In the genomic region with DNA sequence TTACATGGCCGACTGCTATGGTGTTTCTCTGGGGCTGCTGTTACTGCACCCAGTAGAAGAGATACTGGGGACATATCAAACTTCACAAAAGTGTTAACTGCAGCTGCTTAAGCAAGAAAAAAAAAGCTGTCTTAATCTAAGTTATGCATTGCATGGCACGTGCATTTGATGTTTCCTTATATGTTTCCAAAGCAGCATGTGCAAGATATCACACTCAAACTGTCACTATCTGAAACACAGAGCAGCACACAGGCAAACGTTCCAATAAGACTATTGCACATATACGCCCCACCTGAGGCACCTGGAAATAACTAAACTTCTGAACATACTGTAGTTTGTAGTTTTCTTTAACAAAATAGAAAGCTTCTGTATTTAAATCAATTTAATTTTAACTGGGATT, we compare ENCODE assay signal across 1 cellular context.
TF ChIP-seq lines count a peak whose summit lies in the region.

No MANE protein-coding gene starts in this region.

TF ChIP-seq in GM23338, 12 proteins besides CTCF, POLR2A, EP300 and RAD21:
- TF ChIP-seq, protein P1, sequence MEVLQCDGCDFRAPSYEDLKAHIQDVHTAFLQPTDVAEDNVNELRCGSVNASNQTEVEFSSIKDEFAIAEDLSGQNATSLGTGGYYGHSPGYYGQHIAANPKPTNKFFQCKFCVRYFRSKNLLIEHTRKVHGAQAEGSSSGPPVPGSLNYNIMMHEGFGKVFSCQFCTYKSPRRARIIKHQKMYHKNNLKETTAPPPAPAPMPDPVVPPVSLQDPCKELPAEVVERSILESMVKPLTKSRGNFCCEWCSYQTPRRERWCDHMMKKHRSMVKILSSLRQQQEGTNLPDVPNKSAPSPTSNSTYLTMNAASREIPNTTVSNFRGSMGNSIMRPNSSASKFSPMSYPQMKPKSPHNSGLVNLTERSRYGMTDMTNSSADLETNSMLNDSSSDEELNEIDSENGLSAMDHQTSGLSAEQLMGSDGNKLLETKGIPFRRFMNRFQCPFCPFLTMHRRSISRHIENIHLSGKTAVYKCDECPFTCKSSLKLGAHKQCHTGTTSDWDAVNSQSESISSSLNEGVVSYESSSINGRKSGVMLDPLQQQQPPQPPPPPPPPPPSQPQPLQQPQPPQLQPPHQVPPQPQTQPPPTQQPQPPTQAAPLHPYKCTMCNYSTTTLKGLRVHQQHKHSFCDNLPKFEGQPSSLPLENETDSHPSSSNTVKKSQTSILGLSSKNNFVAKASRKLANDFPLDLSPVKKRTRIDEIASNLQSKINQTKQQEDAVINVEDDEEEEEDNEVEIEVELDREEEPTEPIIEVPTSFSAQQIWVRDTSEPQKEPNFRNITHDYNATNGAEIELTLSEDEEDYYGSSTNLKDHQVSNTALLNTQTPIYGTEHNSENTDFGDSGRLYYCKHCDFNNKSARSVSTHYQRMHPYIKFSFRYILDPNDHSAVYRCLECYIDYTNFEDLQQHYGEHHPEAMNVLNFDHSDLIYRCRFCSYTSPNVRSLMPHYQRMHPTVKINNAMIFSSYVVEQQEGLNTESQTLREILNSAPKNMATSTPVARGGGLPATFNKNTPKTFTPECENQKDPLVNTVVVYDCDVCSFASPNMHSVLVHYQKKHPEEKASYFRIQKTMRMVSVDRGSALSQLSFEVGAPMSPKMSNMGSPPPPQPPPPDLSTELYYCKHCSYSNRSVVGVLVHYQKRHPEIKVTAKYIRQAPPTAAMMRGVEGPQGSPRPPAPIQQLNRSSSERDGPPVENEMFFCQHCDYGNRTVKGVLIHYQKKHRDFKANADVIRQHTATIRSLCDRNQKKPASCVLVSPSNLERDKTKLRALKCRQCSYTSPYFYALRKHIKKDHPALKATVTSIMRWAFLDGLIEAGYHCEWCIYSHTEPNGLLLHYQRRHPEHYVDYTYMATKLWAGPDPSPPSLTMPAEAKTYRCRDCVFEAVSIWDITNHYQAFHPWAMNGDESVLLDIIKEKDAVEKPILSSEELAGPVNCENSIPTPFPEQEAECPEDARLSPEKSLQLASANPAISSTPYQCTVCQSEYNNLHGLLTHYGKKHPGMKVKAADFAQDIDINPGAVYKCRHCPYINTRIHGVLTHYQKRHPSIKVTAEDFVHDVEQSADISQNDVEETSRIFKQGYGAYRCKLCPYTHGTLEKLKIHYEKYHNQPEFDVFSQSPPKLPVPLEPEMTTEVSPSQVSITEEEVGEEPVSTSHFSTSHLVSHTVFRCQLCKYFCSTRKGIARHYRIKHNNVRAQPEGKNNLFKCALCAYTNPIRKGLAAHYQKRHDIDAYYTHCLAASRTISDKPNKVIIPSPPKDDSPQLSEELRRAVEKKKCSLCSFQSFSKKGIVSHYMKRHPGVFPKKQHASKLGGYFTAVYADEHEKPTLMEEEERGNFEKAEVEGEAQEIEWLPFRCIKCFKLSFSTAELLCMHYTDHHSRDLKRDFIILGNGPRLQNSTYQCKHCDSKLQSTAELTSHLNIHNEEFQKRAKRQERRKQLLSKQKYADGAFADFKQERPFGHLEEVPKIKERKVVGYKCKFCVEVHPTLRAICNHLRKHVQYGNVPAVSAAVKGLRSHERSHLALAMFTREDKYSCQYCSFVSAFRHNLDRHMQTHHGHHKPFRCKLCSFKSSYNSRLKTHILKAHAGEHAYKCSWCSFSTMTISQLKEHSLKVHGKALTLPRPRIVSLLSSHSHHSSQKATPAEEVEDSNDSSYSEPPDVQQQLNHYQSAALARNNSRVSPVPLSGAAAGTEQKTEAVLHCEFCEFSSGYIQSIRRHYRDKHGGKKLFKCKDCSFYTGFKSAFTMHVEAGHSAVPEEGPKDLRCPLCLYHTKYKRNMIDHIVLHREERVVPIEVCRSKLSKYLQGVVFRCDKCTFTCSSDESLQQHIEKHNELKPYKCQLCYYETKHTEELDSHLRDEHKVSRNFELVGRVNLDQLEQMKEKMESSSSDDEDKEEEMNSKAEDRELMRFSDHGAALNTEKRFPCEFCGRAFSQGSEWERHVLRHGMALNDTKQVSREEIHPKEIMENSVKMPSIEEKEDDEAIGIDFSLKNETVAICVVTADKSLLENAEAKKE (CRISPR knock-in tag; IDR thresholded peaks at IDR 0.05): no peak
- no peak for TF ChIP-seq NANOG (IDR thresholded peaks at IDR 0.05; ENCODE audit: borderline replicate concordance)
- TF ChIP-seq JUNB (IDR thresholded peaks at IDR 0.05; ENCODE audit: unreplicated experiment): no peak
- TF ChIP-seq EZH2 (IDR thresholded peaks at IDR 0.05; ENCODE audit: low read depth, unreplicated experiment): no peak
- no peak for TF ChIP-seq CREB1 (CRISPR knock-in tag; IDR thresholded peaks at IDR 0.05; ENCODE audit: low read depth)
- TF ChIP-seq, protein P2, sequence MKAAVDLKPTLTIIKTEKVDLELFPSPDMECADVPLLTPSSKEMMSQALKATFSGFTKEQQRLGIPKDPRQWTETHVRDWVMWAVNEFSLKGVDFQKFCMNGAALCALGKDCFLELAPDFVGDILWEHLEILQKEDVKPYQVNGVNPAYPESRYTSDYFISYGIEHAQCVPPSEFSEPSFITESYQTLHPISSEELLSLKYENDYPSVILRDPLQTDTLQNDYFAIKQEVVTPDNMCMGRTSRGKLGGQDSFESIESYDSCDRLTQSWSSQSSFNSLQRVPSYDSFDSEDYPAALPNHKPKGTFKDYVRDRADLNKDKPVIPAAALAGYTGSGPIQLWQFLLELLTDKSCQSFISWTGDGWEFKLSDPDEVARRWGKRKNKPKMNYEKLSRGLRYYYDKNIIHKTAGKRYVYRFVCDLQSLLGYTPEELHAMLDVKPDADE (IDR thresholded peaks at IDR 0.05): no peak
- TF ChIP-seq ZNF114 (CRISPR knock-in tag; IDR thresholded peaks at IDR 0.05): no peak
- no peak for TF ChIP-seq STAT1 (IDR thresholded peaks at IDR 0.05; ENCODE audit: unreplicated experiment)
- TF ChIP-seq EZH2phosphoT487 (IDR thresholded peaks at IDR 0.05; ENCODE audit: unreplicated experiment): no peak
- no peak for TF ChIP-seq POLR2AphosphoS5 (IDR thresholded peaks at IDR 0.05; ENCODE audit: low read depth)
- TF ChIP-seq ZNF331 (CRISPR knock-in tag; IDR thresholded peaks at IDR 0.05; ENCODE audit: low read depth): no peak
- no peak for TF ChIP-seq REST (IDR thresholded peaks at IDR 0.05; ENCODE audit: unreplicated experiment)
